ENCODE assay signal across 20 cellular contexts in the genomic region with DNA sequence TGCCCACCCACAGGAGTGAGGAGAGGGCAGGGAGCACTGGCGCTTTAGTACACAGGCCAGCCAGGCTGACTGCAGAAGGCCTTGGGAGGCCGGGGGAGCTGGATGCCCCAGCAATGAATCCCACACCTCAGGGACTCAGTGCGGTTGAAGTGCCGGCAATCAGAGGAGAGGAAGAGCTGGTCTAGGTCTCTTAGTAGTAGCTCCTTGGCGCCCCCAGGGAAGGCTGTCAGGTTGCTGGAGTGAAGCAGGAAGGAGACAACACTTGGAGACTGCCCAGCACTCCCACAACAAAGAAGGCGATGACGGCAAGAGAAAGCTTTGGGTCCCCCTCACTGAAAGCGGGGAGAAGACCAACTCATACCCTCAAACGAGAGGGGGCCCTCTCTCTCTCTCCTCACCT. TPM values are rescaled to one million over a fixed set of nuclear protein-coding genes. Genes with fewer than 3 reads are reported as not detected.
"Had no signal": no experiment of that assay in that cellular context is flagged by ENCODE, and none has a peak within 500 bp of the region (broad histone marks: within the 10 kb centered on the region; RNA-seq: fewer than 3 reads in every experiment).

No MANE protein-coding gene starts in this region.

- H3K27me3 ChIP-seq: esophagus squamous epithelium, gastroesophageal sphincter, left lung, right lobe of liver, testis, tibial nerve had no signal

- H3K4me3 Mint-ChIP-seq: dendritic cell treated with granulocyte-macrophage colony-stimulating factor and Interleukin-4, amounts not matched to agents 40 ng/mL and 50 ng/mL, for 4 days; effector memory CD8-positive, alpha-beta T cell; immature natural killer cell; naive thymus-derived CD4-positive, alpha-beta T cell; nephron progenitor cell; stimulated activated naive B cell treated with anti-CD40 and anti-IgM and Interleukin-4, amounts not matched to agents 10 μg/mL and 1 μg/mL and 100 μg/mL, for 72 hours; stimulated activated naive CD8-positive, alpha-beta T cell treated with anti-CD3 and anti-CD28 coated beads, Interleukin-15, amount 100 ng/mL, for 72 hours had no signal

- H3K27me3 Mint-ChIP-seq: dendritic cell treated with granulocyte-macrophage colony-stimulating factor and Interleukin-4, amounts not matched to agents 40 ng/mL and 50 ng/mL, for 4 days; effector memory CD8-positive, alpha-beta T cell; naive thymus-derived CD4-positive, alpha-beta T cell; stimulated activated naive B cell treated with anti-CD40 and anti-IgM and Interleukin-4, amounts not matched to agents 10 μg/mL and 1 μg/mL and 100 μg/mL, for 72 hours; stimulated activated naive CD8-positive, alpha-beta T cell treated with anti-CD3 and anti-CD28 coated beads, Interleukin-15, amount 100 ng/mL, for 72 hours had no signal

- H3K27ac ChIP-seq: psoas muscle, right lobe of liver, testis had no signal

- ATAC-seq: effector memory CD8-positive, alpha-beta T cell; gastroesophageal sphincter; left lung; naive thymus-derived CD4-positive, alpha-beta T cell; psoas muscle; right lobe of liver; stimulated activated naive CD8-positive, alpha-beta T cell treated with anti-CD3 and anti-CD28 coated beads, Interleukin-15, amount 100 ng/mL, for 72 hours had no signal

- DNase-seq: effector memory CD8-positive, alpha-beta T cell; esophagus squamous epithelium; glutamatergic neuron; immature natural killer cell; left lung; naive thymus-derived CD4-positive, alpha-beta T cell; nephron progenitor cell; psoas muscle; retina; right lobe of liver; stimulated activated CD4-positive, alpha-beta T cell treated with anti-CD3 and anti-CD28 coated beads, Interleukin-2, amount 100 ng/mL, for 24 hours; stimulated activated CD4-positive, alpha-beta T cell treated with anti-CD3 and anti-CD28 coated beads, Interleukin-4, amount 100 ng/mL, for 4 hours; stimulated activated naive B cell treated with anti-CD40 and anti-IgM and Interleukin-4, amounts not matched to agents 10 μg/mL and 1 μg/mL and 100 μg/mL, for 72 hours; stimulated activated naive CD8-positive, alpha-beta T cell treated with anti-CD3 and anti-CD28 coated beads, Interleukin-15, amount 100 ng/mL, for 72 hours; testis had no signal

- H3K27ac Mint-ChIP-seq: dendritic cell treated with granulocyte-macrophage colony-stimulating factor and Interleukin-4, amounts not matched to agents 40 ng/mL and 50 ng/mL, for 4 days; immature natural killer cell; nephron progenitor cell; stimulated activated naive B cell treated with anti-CD40 and anti-IgM and Interleukin-4, amounts not matched to agents 10 μg/mL and 1 μg/mL and 100 μg/mL, for 72 hours; stimulated activated naive CD8-positive, alpha-beta T cell treated with anti-CD3 and anti-CD28 coated beads, Interleukin-15, amount 100 ng/mL, for 72 hours had no signal

- H3K9me3 ChIP-seq: esophagus squamous epithelium, gastroesophageal sphincter, left lung, psoas muscle, right lobe of liver, testis, tibial nerve had no signal

- H3K4me3 ChIP-seq: esophagus squamous epithelium, gastroesophageal sphincter, left lung, lung, psoas muscle, right lobe of liver, testis, tibial nerve had no signal

- H3K9me3 Mint-ChIP-seq: dendritic cell treated with granulocyte-macrophage colony-stimulating factor and Interleukin-4, amounts not matched to agents 40 ng/mL and 50 ng/mL, for 4 days; effector memory CD8-positive, alpha-beta T cell; immature natural killer cell; naive thymus-derived CD4-positive, alpha-beta T cell; nephron progenitor cell; stimulated activated naive B cell treated with anti-CD40 and anti-IgM and Interleukin-4, amounts not matched to agents 10 μg/mL and 1 μg/mL and 100 μg/mL, for 72 hours; stimulated activated naive CD8-positive, alpha-beta T cell treated with anti-CD3 and anti-CD28 coated beads, Interleukin-15, amount 100 ng/mL, for 72 hours had no signal

RNA-seq across cellular contexts. Expression of a gene that starts 8.3 kb away (rescaled TPM):
- polyA plus RNA-seq: immature natural killer cell had no signal

RNA-seq across cellular contexts. Expression of a gene that starts 34.3 kb away (rescaled TPM):
- total RNA-seq: epithelial cell of proximal tubule had no signal
- polyA plus RNA-seq: immature natural killer cell had no signal
